ENCODE assay signal across 11 cellular contexts in the genomic region with DNA sequence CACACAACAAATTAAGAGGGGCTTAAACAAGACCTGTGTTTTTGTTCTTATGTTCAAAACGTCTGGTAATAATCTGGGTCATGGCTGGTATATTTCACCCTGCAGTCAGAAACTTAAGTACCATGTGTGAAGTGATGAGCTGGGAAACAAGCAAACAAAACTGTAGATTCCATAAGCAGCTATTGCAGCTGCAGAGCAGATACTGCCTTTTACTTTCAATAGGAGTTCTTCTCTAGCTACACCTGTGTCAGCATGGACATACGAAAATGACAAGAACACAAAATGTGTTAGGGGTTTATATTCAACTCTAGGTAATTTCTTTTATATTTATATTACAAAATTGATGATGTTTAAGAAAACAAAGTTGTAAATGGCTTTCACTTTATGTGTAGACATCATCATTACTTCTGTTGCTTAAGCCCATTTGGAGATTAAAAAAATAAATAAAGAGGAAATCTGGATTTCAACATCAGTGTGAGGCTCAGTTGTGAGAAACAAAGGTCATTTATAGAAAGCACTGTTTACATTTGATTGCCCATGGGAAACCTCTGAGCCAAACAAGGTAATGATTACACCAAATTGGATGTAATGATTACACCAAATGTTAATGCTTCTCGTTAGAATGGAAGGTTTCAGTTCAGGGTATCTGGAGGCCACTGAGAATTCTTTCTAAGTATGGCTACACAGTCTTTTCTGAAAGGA.
DNase-seq lines count a peak whose midpoint lies in the region; ATAC-seq, FAIRE-seq and TF ChIP-seq lines count a peak whose summit lies in the region.
"Had no signal": no experiment of that assay in that cellular context is flagged by ENCODE, and none has a peak within 500 bp of the region (broad histone marks: within the 10 kb centered on the region; RNA-seq: fewer than 3 reads in every experiment).

No MANE protein-coding gene starts in this region.

- DNase-seq in kidney (no peak), RKO (ENCODE audit: low spot score) (no peak), heart left ventricle (no peak)
- no peak for DNase-seq in activated T-helper 2 cell treated with anti-CD3 and anti-CD28 coated beads, Interferon-gamma antibody, Interleukin-2, Interleukin-4, amounts not matched to agents 10 μg/mL and 5 μg/mL and 100 μg/mL, durations not matched to agents 14 hours and 24 hours and 36 hours (ENCODE audit: low spot score)
- DNase-seq in CD8-positive, alpha-beta T cell: no peak
- DNase-seq: activated CD8-positive, alpha-beta T cell treated with anti-CD3 and anti-CD28 coated beads, Interleukin-2, amount 10 ng/mL, durations not matched to agents 7 days and 5 days; lower lobe of right lung had no signal

- no peak overlapping the region for H3K9ac ChIP-seq in kidney (ENCODE audit: low read length in 2 of 2)

- FAIRE-seq in kidney (lab: Jason Lieb, UNC): peak; percentile 93

- no peak overlapping the region for H3K27ac Mint-ChIP-seq in activated T-helper 2 cell treated with anti-CD3 and anti-CD28 coated beads, Interferon-gamma antibody, Interleukin-2, Interleukin-4, amounts not matched to agents 10 μg/mL and 5 μg/mL and 100 μg/mL, durations not matched to agents 14 hours and 24 hours and 36 hours
- no peak overlapping the region for H3K27ac Mint-ChIP-seq in CD8-positive, alpha-beta T cell
- H3K27ac Mint-ChIP-seq: activated CD8-positive, alpha-beta T cell treated with anti-CD3 and anti-CD28 coated beads, Interleukin-2, amount 10 ng/mL, durations not matched to agents 7 days and 5 days had no signal

- no peaks in the 10 kb centered on the region for H3K9me3 ChIP-seq in kidney (ENCODE audit: control insufficient read depth in 1 of 2, low read length in 2 of 2)
- H3K9me3 ChIP-seq in CD8-positive, alpha-beta T cell (ENCODE audit: low read length): no peaks in the 10 kb centered on the region
- no peaks in the 10 kb centered on the region for H3K9me3 ChIP-seq in heart left ventricle
- H3K9me3 ChIP-seq: lower lobe of right lung, SJSA1 had no signal

- no peak for TF ChIP-seq POLR2A in heart left ventricle (IDR thresholded peaks at IDR 0.05)

- no peak for TF ChIP-seq CTCF in kidney (IDR thresholded peaks at IDR 0.05; ENCODE audit: borderline replicate concordance, extremely low read depth, insufficient read depth)
- TF ChIP-seq CTCF in CD8-positive, alpha-beta T cell (IDR thresholded peaks at IDR 0.05): no peak
- no peak for TF ChIP-seq CTCF in heart left ventricle (IDR thresholded peaks at IDR 0.05)

- H3K4me3 Mint-ChIP-seq in activated T-helper 2 cell treated with anti-CD3 and anti-CD28 coated beads, Interferon-gamma antibody, Interleukin-2, Interleukin-4, amounts not matched to agents 10 μg/mL and 5 μg/mL and 100 μg/mL, durations not matched to agents 14 hours and 24 hours and 36 hours (ENCODE audit: low read depth): no peak overlapping the region
- no peak overlapping the region for H3K4me3 Mint-ChIP-seq in CD8-positive, alpha-beta T cell
- H3K4me3 Mint-ChIP-seq: activated CD8-positive, alpha-beta T cell treated with anti-CD3 and anti-CD28 coated beads, Interleukin-2, amount 10 ng/mL, durations not matched to agents 7 days and 5 days had no signal

- peak; percentile 95 for ATAC-seq in GM18870 (IDR thresholded peaks at IDR 0.05; ENCODE audit: unreplicated experiment)
- peak; percentile 74 for ATAC-seq in GM21717 (IDR thresholded peaks at IDR 0.05; ENCODE audit: unreplicated experiment)
- peak; percentile 91 for ATAC-seq in HG03432 (IDR thresholded peaks at IDR 0.05; ENCODE audit: unreplicated experiment)
- no peak for ATAC-seq in CD8-positive, alpha-beta T cell
- no peak for ATAC-seq in heart left ventricle
- ATAC-seq: activated CD8-positive, alpha-beta T cell treated with anti-CD3 and anti-CD28 coated beads, Interleukin-2, amount 10 ng/mL, durations not matched to agents 7 days and 5 days; lower lobe of right lung had no signal

- H3K4me1 Mint-ChIP-seq in activated T-helper 2 cell treated with anti-CD3 and anti-CD28 coated beads, Interferon-gamma antibody, Interleukin-2, Interleukin-4, amounts not matched to agents 10 μg/mL and 5 μg/mL and 100 μg/mL, durations not matched to agents 14 hours and 24 hours and 36 hours (ENCODE audit: low read depth): no peaks in the 10 kb centered on the region
- no peaks in the 10 kb centered on the region for H3K4me1 Mint-ChIP-seq in CD8-positive, alpha-beta T cell (ENCODE audit: low read depth)

- H3K36me3 Mint-ChIP-seq in activated T-helper 2 cell treated with anti-CD3 and anti-CD28 coated beads, Interferon-gamma antibody, Interleukin-2, Interleukin-4, amounts not matched to agents 10 μg/mL and 5 μg/mL and 100 μg/mL, durations not matched to agents 14 hours and 24 hours and 36 hours (ENCODE audit: low read depth): no peaks in the 10 kb centered on the region
- H3K36me3 Mint-ChIP-seq in CD8-positive, alpha-beta T cell: no peaks in the 10 kb centered on the region

- H3K27ac ChIP-seq in kidney (ENCODE audit: low read depth in 2 of 2, low read length in 2 of 2): peak overlapping the region in 1 of 2 donors; percentile 54
- no peak overlapping the region for H3K27ac ChIP-seq in CD8-positive, alpha-beta T cell (ENCODE audit: low read depth, low read length)
- H3K27ac ChIP-seq in heart left ventricle: no peak overlapping the region
- H3K27ac ChIP-seq: lower lobe of right lung, SJSA1 had no signal

- POLR2A ChIA-PET in CD8-positive, alpha-beta T cell (lab: Charles Lee): no interaction called here

- CTCF ChIA-PET in CD8-positive, alpha-beta T cell (lab: Charles Lee): no interaction called here

- no peaks in the 10 kb centered on the region for H3K27me3 ChIP-seq in CD8-positive, alpha-beta T cell (ENCODE audit: insufficient read depth, low read length)
- no peaks in the 10 kb centered on the region for H3K27me3 ChIP-seq in heart left ventricle
- H3K27me3 ChIP-seq: SJSA1 had no signal

- intact Hi-C loops in kidney (cut with DNase I): no loop called here
- intact Hi-C loops in activated T-helper 2 cell treated with anti-CD3 and anti-CD28 coated beads, Interferon-gamma antibody, Interleukin-2, Interleukin-4, amounts not matched to agents 10 μg/mL and 5 μg/mL and 100 μg/mL, durations not matched to agents 14 hours and 24 hours and 36 hours (cut with micrococcal nuclease): no loop called here
- intact Hi-C loops in CD8-positive, alpha-beta T cell (cut with DNase I, micrococcal nuclease): no loop called here
- intact Hi-C loops in heart left ventricle (cut with DNase I): no loop called here

- H3K4me3 ChIP-seq in kidney (ENCODE audit: low read length in 2 of 2): no peak overlapping the region
- H3K4me3 ChIP-seq in CD8-positive, alpha-beta T cell (ENCODE audit: low read depth, low read length): no peak overlapping the region
- H3K4me3 ChIP-seq in heart left ventricle: no peak overlapping the region
- H3K4me3 ChIP-seq: lower lobe of right lung, SJSA1 had no signal

- peaks cover 0 to 4% of the 10 kb centered on the region in 2 donors for H3K4me1 ChIP-seq in kidney (ENCODE audit: control insufficient read depth in 1 of 2, insufficient read depth in 1 of 2, low read depth in 1 of 2, low read length in 2 of 2)
- no peaks in the 10 kb centered on the region for H3K4me1 ChIP-seq in CD8-positive, alpha-beta T cell (ENCODE audit: insufficient read depth, low read length)
- H3K4me1 ChIP-seq in heart left ventricle: no peaks in the 10 kb centered on the region
- H3K4me1 ChIP-seq: lower lobe of right lung, SJSA1 had no signal

- H3K36me3 ChIP-seq in kidney (ENCODE audit: control insufficient read depth in 1 of 2, insufficient read depth in 2 of 2, low read length in 2 of 2) (no peaks in the 10 kb centered on the region), heart left ventricle (no peaks in the 10 kb centered on the region)
- no peaks in the 10 kb centered on the region for H3K36me3 ChIP-seq in CD8-positive, alpha-beta T cell (ENCODE audit: insufficient read depth, low read length)
- H3K36me3 ChIP-seq: lower lobe of right lung, SJSA1 had no signal

- WGBS in heart left ventricle, 4 donors: 48 to 59% (median 51%) methylated on average over 3 of the region's 3 CpGs

- H3K27me3 Mint-ChIP-seq in activated T-helper 2 cell treated with anti-CD3 and anti-CD28 coated beads, Interferon-gamma antibody, Interleukin-2, Interleukin-4, amounts not matched to agents 10 μg/mL and 5 μg/mL and 100 μg/mL, durations not matched to agents 14 hours and 24 hours and 36 hours (ENCODE audit: low read depth): no peaks in the 10 kb centered on the region
- H3K27me3 Mint-ChIP-seq in CD8-positive, alpha-beta T cell (ENCODE audit: low read depth): no peaks in the 10 kb centered on the region

- no peaks in the 10 kb centered on the region for H3K9me3 Mint-ChIP-seq in activated T-helper 2 cell treated with anti-CD3 and anti-CD28 coated beads, Interferon-gamma antibody, Interleukin-2, Interleukin-4, amounts not matched to agents 10 μg/mL and 5 μg/mL and 100 μg/mL, durations not matched to agents 14 hours and 24 hours and 36 hours
- H3K9me3 Mint-ChIP-seq in CD8-positive, alpha-beta T cell: peaks cover 4% of the 10 kb centered on the region

Comparison
In these comparisons a context has a peak if more than half of its experiments do, and no peak if none do; other contexts are left out.
1. ATAC-seq: peak in GM18870 (single experiment), GM21717 (single experiment) and HG03432 (single experiment); none in CD8-positive, alpha-beta T cell (single experiment) and heart left ventricle (0 of 4).